ENCODE assay signal across 1 cellular context in the genomic region with DNA sequence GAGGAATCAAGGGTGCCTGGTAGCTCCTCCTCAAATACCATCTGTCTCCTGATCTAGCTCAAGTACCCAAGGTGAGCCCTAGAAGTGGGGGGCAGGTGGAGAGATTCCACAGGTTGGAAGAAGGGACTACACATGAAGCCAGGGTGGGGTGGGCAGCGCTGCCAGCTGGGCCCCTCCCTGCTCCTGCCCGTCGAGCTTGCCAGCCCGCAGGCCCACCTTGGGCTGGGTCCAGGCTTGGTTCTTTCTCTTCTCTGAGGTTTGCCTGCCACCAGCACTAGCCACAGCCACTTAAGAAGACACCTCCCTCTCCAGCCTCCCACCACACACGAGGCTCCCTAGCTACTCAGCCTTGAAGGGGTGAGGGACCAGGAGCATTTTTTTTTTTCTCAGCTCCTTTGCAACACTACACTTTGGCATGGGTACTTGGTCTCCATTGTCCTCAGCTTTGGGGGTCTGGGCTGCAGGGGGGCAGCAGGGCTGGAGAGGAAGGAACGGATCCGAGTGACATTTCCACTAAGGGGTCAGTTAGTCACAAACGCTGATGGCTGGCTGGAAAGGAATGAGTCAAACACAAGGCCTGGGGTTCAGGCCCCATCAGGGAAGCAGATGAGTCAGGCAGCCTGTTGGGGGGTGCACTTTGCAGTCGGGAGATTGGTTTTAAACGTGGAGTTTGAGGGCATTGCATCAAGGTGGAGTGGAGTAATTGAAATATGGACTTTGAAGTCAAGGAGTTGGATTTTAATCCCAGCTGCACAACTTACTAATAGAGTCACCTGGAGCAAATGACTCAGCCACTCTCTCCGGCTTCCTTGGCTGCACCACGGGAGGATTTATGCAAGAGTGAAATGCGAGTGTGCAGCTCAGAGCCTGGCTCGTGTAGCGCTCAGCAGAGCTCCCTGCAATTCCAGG.
TF ChIP-seq lines count a peak whose summit lies in the region.

No MANE protein-coding gene starts in this region.

TF ChIP-seq in IMR-90, 13 proteins besides CTCF, POLR2A, EP300 and RAD21:
- TF ChIP-seq NFE2L2 (IDR thresholded peaks at IDR 0.05; ENCODE audit: low read depth, low read length) (no peak), FOS (IDR thresholded peaks at IDR 0.05; ENCODE audit: low read depth, low read length) (peak; percentile 60), CEBPB (IDR thresholded peaks at IDR 0.05; ENCODE audit: low read depth, low read length) (peak; percentile 34; the same call in 1 of the 2 replicates)
